ENCODE assay signal across 8 cellular contexts in genomic region chr5:126676195-126676624, GRCh38.
DNase-seq lines count a peak whose midpoint lies in the region; ATAC-seq and TF ChIP-seq lines count a peak whose summit lies in the region.

No MANE protein-coding gene starts in this region.

- H3K4me3 Mint-ChIP-seq in natural killer cell = no peak overlapping the region

- no peaks in the 10 kb centered on the region for H3K36me3 Mint-ChIP-seq in natural killer cell

- ATAC-seq in GM19328 (IDR thresholded peaks at IDR 0.05; ENCODE audit: unreplicated experiment) = peak; percentile 71
- ATAC-seq in HG03457 (IDR thresholded peaks at IDR 0.05; ENCODE audit: unreplicated experiment) = peak; percentile 52
- peak; percentile 81 to 96 (median 93) for ATAC-seq in natural killer cell

- no peak for TF ChIP-seq EP300 in stomach (IDR thresholded peaks at IDR 0.05)

- TF ChIP-seq POLR2A in stomach (IDR thresholded peaks at IDR 0.05) = no peak

- no peak overlapping the region for H3K27ac ChIP-seq in C4-2B
- H3K27ac ChIP-seq in stomach = no peak overlapping the region

- no peaks in the 10 kb centered on the region for H3K4me1 ChIP-seq in stomach

- intact Hi-C loops in natural killer cell (cut with micrococcal nuclease) (loop anchor here (1.0 to 2.0 kb wide), 5 partner anchors 104 to 817 kb away; no protein-coding TSS in a partner anchor), stomach (cut with DNase I; ENCODE audit: low total_unique reads) (loop anchor here (5.0 kb wide), 1 partner anchor 106 kb away; no protein-coding TSS in a partner anchor)

- peaks cover 0 to 6% (median 0%) of the 10 kb centered on the region in 3 donors for H3K27me3 ChIP-seq in stomach

- H3K27ac Mint-ChIP-seq in natural killer cell = peak overlapping the region in 1 of 2 donors; percentile 63

- peaks cover 5 to 6% of the 10 kb centered on the region in 2 donors for H3K4me1 Mint-ChIP-seq in natural killer cell

- 22 to 26% (median 23%) methylated on average over 4 of the region's 4 CpGs for WGBS in stomach, 5 donors

- no peaks in the 10 kb centered on the region for H3K36me3 ChIP-seq in stomach

- H3K9me3 ChIP-seq in stomach = no peaks in the 10 kb centered on the region

- H3K4me3 ChIP-seq in epithelial cell of proximal tubule (ENCODE audit: low read depth, low read length) (no peak overlapping the region), stomach (no peak overlapping the region)

- TF ChIP-seq CTCF in C4-2B (conservative IDR thresholded peaks at IDR 0.05) = peak; percentile 90
- TF ChIP-seq CTCF in epithelial cell of proximal tubule (conservative IDR thresholded peaks at IDR 0.05; ENCODE audit: low read depth, low read length) = peak; percentile 91
- TF ChIP-seq CTCF in natural killer cell (IDR thresholded peaks at IDR 0.05) = peak; percentile 84
- TF ChIP-seq CTCF in stomach (IDR thresholded peaks at IDR 0.05) = peak in 5 of 7 experiments; percentile 48 to 80 (median 73)

- H3K9me3 Mint-ChIP-seq in natural killer cell = peaks cover 3 to 4% of the 10 kb centered on the region in 2 donors

- no peaks in the 10 kb centered on the region for H3K27me3 Mint-ChIP-seq in natural killer cell (ENCODE audit: low read depth in 2 of 2)

- DNase-seq in NOMO-1 treated with DMSO at 0.1 percent for 48 hours (lab: John Stamatoyannopoulos, UW; ENCODE audit: unreplicated experiment) (peak; percentile 73), epithelial cell of proximal tubule (ENCODE audit: low read depth) (peak; percentile 16), natural killer cell (peak; percentile 41), stomach (peak; percentile 57)
- DNase-seq in activated CD8-positive, alpha-beta memory T cell treated with anti-CD3 and anti-CD28 coated beads, Interleukin-2, amount 50 U/mL, for 24 hours (ENCODE audit: extremely low read depth) = peak; percentile 28

Comparison
In these comparisons a context has a peak if more than half of its experiments do, and no peak if none do; other contexts are left out.
1. DNase-seq: peak in every context shown above with its lines; median percentile 73 in NOMO-1 treated with DMSO at 0.1 percent for 48 hours; 57 in stomach; 41 in natural killer cell; 28 in activated CD8-positive, alpha-beta memory T cell treated with anti-CD3 and anti-CD28 coated beads, Interleukin-2, amount 50 U/mL, for 24 hours; 16 in epithelial cell of proximal tubule.